In genomic region chr17:79850571-79851460, GRCh38 we compare ENCODE assay signal across 2 cellular contexts.
TF ChIP-seq lines count a peak whose summit lies in the region.

No MANE protein-coding gene starts in this region.

TF ChIP-seq in Ishikawa, 13 proteins besides CTCF, POLR2A, EP300 and RAD21 (continued from another document):
- peak; percentile 56; the same call in 1 of the 2 replicates for TF ChIP-seq TEAD4 (IDR thresholded peaks at IDR 0.05)

TF ChIP-seq in GM12878, 131 proteins besides CTCF, POLR2A, EP300 and RAD21 (continued from another document):
- no peak for TF ChIP-seq SUPT20H (IDR thresholded peaks at IDR 0.05; ENCODE audit: borderline replicate concordance, control insufficient read depth, low read depth, low read length)
- TF ChIP-seq TBL1XR1 (IDR thresholded peaks at IDR 0.05; ENCODE audit: low read depth, low read length), result no peak
- TF ChIP-seq MTA3 (IDR thresholded peaks at IDR 0.05; ENCODE audit: borderline replicate concordance, low read length), result no peak
- no peak for TF ChIP-seq CEBPZ (IDR thresholded peaks at IDR 0.05; ENCODE audit: low read depth, low read length)
- TF ChIP-seq ZNF687 (IDR thresholded peaks at IDR 0.05), result no peak
- no peak for TF ChIP-seq PKNOX1 (IDR thresholded peaks at IDR 0.05)
- no peak for TF ChIP-seq MEF2A (IDR thresholded peaks at IDR 0.05; ENCODE audit: insufficient read depth, low read depth, low read length)
- no peak for TF ChIP-seq MYC (IDR thresholded peaks at IDR 0.05; ENCODE audit: insufficient read depth, insufficient read length, insufficient replicate concordance, low read length, severe bottlenecking)
- TF ChIP-seq NR2F1 (conservative IDR thresholded peaks at IDR 0.05), result no peak
